In genomic region chr6:71421611-71422010, GRCh38 we compare ENCODE assay signal across 18 cellular contexts.
A peak's percentile ranks its signal among the peaks of the same experiment; 100 is the strongest.
DNase-seq lines count a peak whose midpoint lies in the region; ATAC-seq, FAIRE-seq and TF ChIP-seq lines count a peak whose summit lies in the region.
"Had no signal": no experiment of that assay in that cellular context is flagged by ENCODE, and none has a peak within 500 bp of the region (broad histone marks: within the 10 kb centered on the region; RNA-seq: fewer than 3 reads in every experiment).

No MANE protein-coding gene starts in this region.

- H3K27ac Mint-ChIP-seq in nephron progenitor cell, result no peak overlapping the region
- no peak overlapping the region for H3K27ac Mint-ChIP-seq in type B pancreatic cell
- H3K27ac Mint-ChIP-seq: activated naive CD8-positive, alpha-beta T cell; CD4-positive, CD25-positive, alpha-beta regulatory T cell had no signal

- H3K4me2 ChIP-seq in endothelial cell of umbilical vein (ENCODE audit: insufficient read depth, low read length), result peak overlapping the region; percentile 93

- H3K9me1 ChIP-seq in endothelial cell of umbilical vein (replicated peaks; ENCODE audit: control insufficient read depth, extremely low read depth, insufficient read depth, low read length), result no peaks in the 10 kb centered on the region

- H2AFZ ChIP-seq in endothelial cell of umbilical vein (ENCODE audit: low read depth, low read length), result no peak overlapping the region

- H3K9ac ChIP-seq in endothelial cell of umbilical vein (replicated peaks; ENCODE audit: extremely low read depth, insufficient read depth, low read length), result no peak overlapping the region

- H3K4me1 ChIP-seq in endothelial cell of umbilical vein (ENCODE audit: control insufficient read depth, extremely low read depth, insufficient read depth, low read length) (peaks cover 18% of the 10 kb centered on the region), right lobe of liver (peaks cover 0 to 12% (median 4%) of the 10 kb centered on the region in 4 donors)

- no peak for ATAC-seq in right lobe of liver

- intact Hi-C loops in endothelial cell of umbilical vein (cut with micrococcal nuclease), result no loop called here
- intact Hi-C loops in right lobe of liver (cut with DNase I), result no loop called here

- TF ChIP-seq POLR2A in endothelial cell of umbilical vein (IDR thresholded peaks at IDR 0.05; ENCODE audit: low read depth, low read length) (no peak), right lobe of liver (IDR thresholded peaks at IDR 0.05) (no peak)

- TF ChIP-seq CTCF in endothelial cell of umbilical vein (IDR thresholded peaks at IDR 0.05; ENCODE audit: extremely low read depth in 1 of 2, insufficient read depth in 1 of 2, low read depth in 1 of 2, low read length in 2 of 2) (no peak), nephron progenitor cell (IDR thresholded peaks at IDR 0.05) (no peak), type B pancreatic cell (conservative IDR thresholded peaks at IDR 0.05) (no peak), right lobe of liver (IDR thresholded peaks at IDR 0.05) (no peak)

- H3K4me1 Mint-ChIP-seq in nephron progenitor cell (peaks cover 33% of the 10 kb centered on the region), type B pancreatic cell (ENCODE audit: unreplicated experiment) (peaks cover 7% of the 10 kb centered on the region)
- H3K4me1 Mint-ChIP-seq: central memory CD8-positive, alpha-beta T cell had no signal

- no peaks in the 10 kb centered on the region for H3K27me3 ChIP-seq in endothelial cell of umbilical vein (ENCODE audit: control insufficient read depth in 2 of 2, insufficient read depth in 2 of 2, low read length in 2 of 2)
- H3K27me3 ChIP-seq in right lobe of liver, result no peaks in the 10 kb centered on the region

- H3K9me3 Mint-ChIP-seq in nephron progenitor cell (peaks cover 3% of the 10 kb centered on the region), type B pancreatic cell (no peaks in the 10 kb centered on the region)
- H3K9me3 Mint-ChIP-seq: central memory CD8-positive, alpha-beta T cell had no signal

- FAIRE-seq in endothelial cell of umbilical vein (lab: Jason Lieb, UNC), result no peak

- WGBS in right lobe of liver (ENCODE audit: insufficient coverage, low coverage, low lambda C conversion rate, missing lambda C conversion rate), result 73% methylated on average over 4 of the region's 4 CpGs

- H3K4me3 Mint-ChIP-seq in nephron progenitor cell (peak overlapping the region; percentile 88), type B pancreatic cell (peak overlapping the region; percentile 45)

- DNase-seq in DMS53 (lab: John Stamatoyannopoulos, UW) (peak; percentile 45), DMS53 treated with DMSO at 0.1 percent for 48 hours (lab: John Stamatoyannopoulos, UW; ENCODE audit: unreplicated experiment) (no peak), endothelial cell of umbilical vein (ENCODE audit: low read depth, low spot score) (no peak), nephron progenitor cell (no peak), type B pancreatic cell (ENCODE audit: extremely low spot score, unreplicated experiment) (no peak), activated gamma-delta T cell treated with Interleukin-2 at 50 U/mL for 16 hours (no peak), NCI-H345 (lab: John Stamatoyannopoulos, UW) (no peak), right lobe of liver (no peak)
- DNase-seq: ACHN; activated CD4-positive, alpha-beta T cell treated with anti-CD3 and anti-CD28 coated beads, Interleukin-2, amount 50 U/mL, for 1 hour; CD4-positive, CD25-positive, alpha-beta regulatory T cell; islet precursor cell; NCI-H2081; NCI-H526; OCI-M1 had no signal

- H3K36me3 Mint-ChIP-seq in nephron progenitor cell (ENCODE audit: low read depth) (peaks cover 8% of the 10 kb centered on the region), type B pancreatic cell (peaks cover 17% of the 10 kb centered on the region)
- H3K36me3 Mint-ChIP-seq: activated naive CD8-positive, alpha-beta T cell; CD4-positive, CD25-positive, alpha-beta regulatory T cell had no signal

- H4K20me1 ChIP-seq in endothelial cell of umbilical vein (replicated peaks; ENCODE audit: control insufficient read depth, extremely low read depth, insufficient read depth, low read length), result no peaks in the 10 kb centered on the region

- CTCF ChIA-PET in endothelial cell of umbilical vein (lab: Charles Lee), result interaction anchor here (0.8 to 4.2 kb wide), 4 partner anchors 11 to 61 kb away, joined by 3 to 53 read pairs (median 12); no protein-coding TSS in a partner anchor

- peaks cover 0 to 4% of the 10 kb centered on the region in 2 experiments for H3K36me3 ChIP-seq in endothelial cell of umbilical vein (ENCODE audit: control insufficient read depth in 2 of 2, extremely low read depth in 1 of 2, insufficient read depth in 2 of 2, low read length in 2 of 2)
- H3K36me3 ChIP-seq in right lobe of liver, result peaks cover 0 to 6% (median 2%) of the 10 kb centered on the region in 4 donors

- H3K4me3 ChIP-seq in endothelial cell of umbilical vein (replicated peaks in 1 of 3; ENCODE audit: insufficient read depth in 1 of 3, low read depth in 1 of 3, low read length in 3 of 3) (no peak overlapping the region), right lobe of liver (no peak overlapping the region)

- H3K9me3 ChIP-seq in endothelial cell of umbilical vein (replicated peaks; ENCODE audit: control insufficient read depth, insufficient read depth, low read length), result no peaks in the 10 kb centered on the region
- no peaks in the 10 kb centered on the region for H3K9me3 ChIP-seq in right lobe of liver

- dilution Hi-C loops in endothelial cell of umbilical vein (cut with MboI; ENCODE audit: extremely low pct_ligation_motif_present, low sequenced_read_pairs), result no loop called here

- H3K27me3 Mint-ChIP-seq in nephron progenitor cell (ENCODE audit: low read depth, poor library complexity), result peaks cover 42% of the 10 kb centered on the region
- H3K27me3 Mint-ChIP-seq in type B pancreatic cell, result peaks cover 10% of the 10 kb centered on the region

- H3K27ac ChIP-seq in endothelial cell of umbilical vein (ENCODE audit: insufficient read depth, low read depth, low read length), result no peak overlapping the region
- H3K27ac ChIP-seq in right lobe of liver, result no peak overlapping the region
- H3K27ac ChIP-seq: SK-N-MC had no signal

- POLR2A ChIA-PET in endothelial cell of umbilical vein (lab: Charles Lee), result no interaction called here

- peaks cover 36% of the 10 kb centered on the region for H3K79me2 ChIP-seq in endothelial cell of umbilical vein (ENCODE audit: control insufficient read depth, insufficient read depth, low read length)

- no TSS peak for BruUV-seq in endothelial cell of umbilical vein (replicated peaks; lab: Mats Ljungman, UMichigan)

TF ChIP-seq in endothelial cell of umbilical vein, 7 proteins besides CTCF, POLR2A, EP300 and RAD21:
- TF ChIP-seq JUN (IDR thresholded peaks at IDR 0.05; ENCODE audit: borderline replicate concordance, insufficient read depth, insufficient read length, low read depth) (no peak), EZH2 (IDR thresholded peaks at IDR 0.05; ENCODE audit: borderline replicate concordance, low read depth, low read length, severe bottlenecking) (no peak), FOS (IDR thresholded peaks at IDR 0.05; ENCODE audit: borderline replicate concordance, insufficient read depth, low read length) (no peak), GATA2 (IDR thresholded peaks at IDR 0.05; ENCODE audit: insufficient read depth, insufficient read length, low read depth, low read length) (no peak), MAX (IDR thresholded peaks at IDR 0.05; ENCODE audit: insufficient read depth, insufficient read length) (no peak), MYC (IDR thresholded peaks at IDR 0.05; ENCODE audit: low read depth, low read length) (no peak), POLR2AphosphoS5 (IDR thresholded peaks at IDR 0.05; ENCODE audit: insufficient read depth, low read depth, low read length) (no peak)
TF ChIP-seq in endothelial cell of umbilical vein: peak in this region for 0.
